Comparison of ENCODE assay signal across 8 cellular contexts in the genomic region with DNA sequence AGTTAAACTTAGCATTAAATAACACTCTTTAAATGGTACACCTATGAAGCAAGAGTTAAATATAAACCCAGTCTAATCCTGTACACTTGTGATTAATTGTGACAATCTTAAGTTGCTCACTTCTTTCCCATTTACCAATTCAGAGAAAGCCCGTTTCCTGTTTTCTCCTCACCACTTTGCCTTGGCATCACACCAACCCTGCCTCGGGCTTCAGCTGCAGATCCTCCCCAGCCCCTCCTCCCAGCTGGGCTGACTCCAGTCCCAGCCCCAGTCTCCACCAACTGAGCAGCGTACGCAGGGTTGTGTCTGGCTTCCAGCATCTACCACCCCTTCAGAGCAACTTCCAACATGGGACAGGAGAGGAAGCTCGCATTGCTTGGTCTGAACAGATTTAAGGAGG. TPM values are rescaled to one million over a fixed set of nuclear protein-coding genes. Genes with fewer than 3 reads are reported as not detected.
A peak's percentile ranks its signal among the peaks of the same experiment; 100 is the strongest.
DNase-seq lines count a peak whose midpoint lies in the region; ATAC-seq and TF ChIP-seq lines count a peak whose summit lies in the region.

No MANE protein-coding gene starts in this region.

- DNase-seq in AG08396 (ENCODE audit: low spot score) = peak; percentile 70
- DNase-seq in HFFc6 = peak; percentile 76
- DNase-seq in activated CD4-positive, alpha-beta T cell treated with anti-CD3 and anti-CD28 coated beads, Interleukin-2, amount 50 U/mL, for 48 hours = peak; percentile 49 to 61
- DNase-seq in Right ventricle myocardium inferior (ENCODE audit: missing footprints) = peak; percentile 85
- peak; percentile 54 for DNase-seq in stromal cell of bone marrow (ENCODE audit: low read depth)

- intact Hi-C loops in Right ventricle myocardium inferior (cut with DNase I) = loop anchor here (10.0 kb wide), 1 partner anchor 265 kb away; a partner anchor contains a TSS

- TF ChIP-seq CTCF in HFFc6 (IDR thresholded peaks at IDR 0.05) = no peak

- H3K4me3 Mint-ChIP-seq in HFFc6 = peak overlapping the region; percentile 46

- no peaks in the 10 kb centered on the region for H3K9me3 Mint-ChIP-seq in HFFc6

- H3K27ac Mint-ChIP-seq in HFFc6 = peak overlapping the region; percentile 78

- H3K4me1 Mint-ChIP-seq in HFFc6 (ENCODE audit: low read depth) = peaks cover 43% of the 10 kb centered on the region

- ATAC-seq in Right ventricle myocardium inferior (no peak), HG03135 (IDR thresholded peaks at IDR 0.05; ENCODE audit: unreplicated experiment) (no peak), HG02884 (IDR thresholded peaks at IDR 0.05; ENCODE audit: unreplicated experiment) (no peak), HG03108 (IDR thresholded peaks at IDR 0.05; ENCODE audit: unreplicated experiment) (no peak)

- no peaks in the 10 kb centered on the region; the same call in 1 of the 2 replicates for H3K27me3 Mint-ChIP-seq in HFFc6 (ENCODE audit: insufficient read depth)

- peaks cover 8% of the 10 kb centered on the region for H3K36me3 Mint-ChIP-seq in HFFc6 (ENCODE audit: low read depth)

RNA-seq across cellular contexts. Expression of a gene that starts 4.1 kb away (rescaled TPM):
- total RNA-seq in HFFc6 (2021; fragmentation: NEBNext Ultra II Directional; extraction: Animal tissue kit (Norgen Biotek cat#: 25700)) = 10 to 100 TPM; 50.7 to 56.3 (median 52.8) TPM
- 58.6 TPM for total RNA-seq in Right ventricle myocardium inferior

RNA-seq across cellular contexts. Expression of a gene that starts 21.1 kb away (rescaled TPM):
- total RNA-seq in HFFc6 (2021; fragmentation: NEBNext Ultra II Directional; extraction: Animal tissue kit (Norgen Biotek cat#: 25700)) = not detected
- 0.19 TPM for total RNA-seq in Right ventricle myocardium inferior

RNA-seq across cellular contexts. Expression of a gene that starts 31.0 kb away (rescaled TPM):
- total RNA-seq in HFFc6 (2021; fragmentation: NEBNext Ultra II Directional; extraction: Animal tissue kit (Norgen Biotek cat#: 25700)) = not detected
- not detected for total RNA-seq in Right ventricle myocardium inferior

RNA-seq across cellular contexts. Expression of a gene that starts 37.7 kb away (rescaled TPM):
- 10 to 100 TPM; 18.9 to 29.1 (median 22.0) TPM for total RNA-seq in HFFc6 (2021; fragmentation: NEBNext Ultra II Directional; extraction: Animal tissue kit (Norgen Biotek cat#: 25700))
- total RNA-seq in Right ventricle myocardium inferior = 30.6 TPM
